11 cellular contexts compared by ENCODE assay signal in genomic region chr14:68363401-68363800, GRCh38.
DNase-seq lines count a peak whose midpoint lies in the region; ATAC-seq and TF ChIP-seq lines count a peak whose summit lies in the region.
"Had no signal": no experiment of that assay in that cellular context is flagged by ENCODE, and none has a peak within 500 bp of the region (broad histone marks: within the 10 kb centered on the region; RNA-seq: fewer than 3 reads in every experiment).

No MANE protein-coding gene starts in this region.

- DNase-seq in heart left ventricle (no peak), cardiac septum (ENCODE audit: low spot score) (no peak), dorsolateral prefrontal cortex (no peak), naive B cell (no peak), KBM-7 (no peak), foreskin fibroblast (no peak)
- DNase-seq: NCI-H187; stimulated activated CD8-positive, alpha-beta memory T cell treated with anti-CD3 and anti-CD28 coated beads, Interleukin-4, amount 100 ng/mL, for 48 hours; T-helper 17 cell had no signal

- H3K27ac Mint-ChIP-seq in naive B cell = peak overlapping the region in 4 of 6 donors; percentile 85 to 93 (median 88)

- peaks cover 0 to 2% (median 0%) of the 10 kb centered on the region in 7 donors for H3K9me3 Mint-ChIP-seq in naive B cell

- H3K27me3 Mint-ChIP-seq in naive B cell = no peaks in the 10 kb centered on the region
- H3K27me3 Mint-ChIP-seq: T-helper 17 cell had no signal

- no peaks in the 10 kb centered on the region for H3K9me3 ChIP-seq in heart left ventricle

- H3K27me3 ChIP-seq in heart left ventricle (no peaks in the 10 kb centered on the region), dorsolateral prefrontal cortex (peaks cover 0 to 4% (median 0%) of the 10 kb centered on the region in 45 donors)

- WGBS in heart left ventricle, 4 donors = 89 to 93% (median 90%) methylated on average over 10 of the region's 10 CpGs

- H3K27ac ChIP-seq in heart left ventricle (peak overlapping the region in 7 of 12 donors; percentile 18 to 85 (median 65)), dorsolateral prefrontal cortex (peak overlapping the region in 49 of 59 donors; percentile 30 to 91 (median 81))

- H3K4me3 Mint-ChIP-seq in naive B cell = peak overlapping the region in 7 of 8 donors; percentile 20 to 85 (median 79)
- H3K4me3 Mint-ChIP-seq: T-helper 17 cell had no signal

- H3K4me3 ChIP-seq in heart left ventricle (no peak overlapping the region), dorsolateral prefrontal cortex (peak overlapping the region in 8 of 59 donors; percentile 3 to 48 (median 22)), foreskin fibroblast (ENCODE audit: low read depth in 1 of 2, low read length in 2 of 2) (no peak overlapping the region)

- H3K36me3 Mint-ChIP-seq in naive B cell = peaks cover 0 to 7% of the 10 kb centered on the region in 2 donors

- no peak for TF ChIP-seq CTCF in heart left ventricle (IDR thresholded peaks at IDR 0.05)
- TF ChIP-seq CTCF in dorsolateral prefrontal cortex (IDR thresholded peaks at IDR 0.05 in 54 of 56, conservative IDR thresholded peaks at IDR 0.05 in 2 of 56; ENCODE audit: low read depth in 1 of 56, partially characterized antibody in 56 of 56) = peak in 1 of 56 donors; percentile 10
- no peak for TF ChIP-seq CTCF in foreskin fibroblast (IDR thresholded peaks at IDR 0.05; ENCODE audit: low read depth, low read length)

- peaks cover 66 to 97% (median 76%) of the 10 kb centered on the region in 3 donors for H3K4me1 Mint-ChIP-seq in naive B cell

- peaks cover 0 to 89% (median 16%) of the 10 kb centered on the region in 12 donors for H3K4me1 ChIP-seq in heart left ventricle

- peak in 1 of 4 donors; percentile 5 for ATAC-seq in heart left ventricle
- ATAC-seq in naive B cell (ENCODE audit: low read depth in 2 of 2) = peak in 1 of 2 donors; percentile 16
- no peak for ATAC-seq in HG03196 (IDR thresholded peaks at IDR 0.05; ENCODE audit: unreplicated experiment)
- ATAC-seq in HG02970 (IDR thresholded peaks at IDR 0.05; ENCODE audit: low FRiP score, unreplicated experiment) = no peak

- intact Hi-C loops in heart left ventricle (cut with DNase I) = loop anchor here in 1 of 10 donors (10.0 kb wide), 1 partner anchor 109 kb away; no protein-coding TSS in a partner anchor
- intact Hi-C loops in cardiac septum (cut with DNase I) = no loop called here
- intact Hi-C loops in dorsolateral prefrontal cortex (cut with DNase I) = loop anchor here in 1 of 2 donors (10.0 kb wide), 1 partner anchor 421 kb away; no protein-coding TSS in a partner anchor

- in situ Hi-C loops in KBM-7 (cut with MboI; ENCODE audit: low pct_unique_long_range_greater_than_20kb, low sequenced_read_pairs) = no loop called here

- H3K36me3 ChIP-seq in heart left ventricle = no peaks in the 10 kb centered on the region

- no peak for TF ChIP-seq POLR2A in heart left ventricle (IDR thresholded peaks at IDR 0.05)
